In the genomic region with DNA sequence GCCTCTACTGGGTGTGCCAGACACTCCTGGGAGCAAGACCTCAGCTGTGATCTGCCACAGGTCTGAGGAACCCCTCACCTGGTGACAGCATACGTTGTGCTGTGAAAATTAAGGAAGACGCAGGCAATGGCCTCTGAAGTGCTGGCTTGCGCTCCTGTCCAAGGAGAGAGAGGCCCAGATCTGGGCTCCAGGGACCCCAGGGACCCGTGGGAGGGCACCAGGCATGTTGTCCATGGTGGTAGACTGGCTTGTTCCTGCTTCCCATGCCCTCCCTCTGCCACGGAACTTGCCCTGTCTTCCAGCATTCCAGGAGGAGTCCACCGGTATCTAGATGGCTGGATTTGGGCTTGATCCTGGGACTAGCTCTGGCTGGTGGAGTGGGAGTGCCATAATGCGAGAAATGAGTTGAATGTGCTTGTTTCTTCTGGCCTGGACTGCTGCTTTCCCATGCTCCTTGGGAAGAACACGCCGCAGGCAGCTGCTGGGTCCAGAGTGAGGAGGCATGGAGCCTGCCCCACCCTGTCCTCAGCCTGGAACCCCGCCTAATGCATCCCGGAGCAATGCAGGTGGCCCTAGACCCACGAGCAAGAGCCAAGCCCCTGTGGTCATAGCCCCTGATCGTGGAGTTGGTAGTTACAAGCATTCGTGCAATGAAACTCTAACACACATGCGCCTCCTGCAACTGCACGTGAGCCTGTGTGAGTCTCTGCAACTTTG, we compare ENCODE assay signal across 1 cellular context.
TF ChIP-seq lines count a peak whose summit lies in the region.

No MANE protein-coding gene starts in this region.

TF ChIP-seq in H1, 55 proteins besides CTCF, POLR2A, EP300 and RAD21 (continued from another document):
- TF ChIP-seq CEBPB (IDR thresholded peaks at IDR 0.05; ENCODE audit: low read depth, low read length): no peak
- no peak for TF ChIP-seq HDAC2 (IDR thresholded peaks at IDR 0.05; ENCODE audit: borderline replicate concordance in 1 of 2, low read depth in 2 of 2, low read length in 2 of 2)
- TF ChIP-seq HDAC6 (IDR thresholded peaks at IDR 0.05; ENCODE audit: low read depth, low read length): no peak
- no peak for TF ChIP-seq ZNF274 (IDR thresholded peaks at IDR 0.05; ENCODE audit: borderline replicate concordance, extremely low read depth, low read length)
- TF ChIP-seq JUND (IDR thresholded peaks at IDR 0.05; ENCODE audit: low read length): no peak
- no peak for TF ChIP-seq MAFK (IDR thresholded peaks at IDR 0.05; ENCODE audit: low read depth, low read length)
- no peak for TF ChIP-seq CTBP2 (IDR thresholded peaks at IDR 0.05; ENCODE audit: borderline replicate concordance, insufficient read depth, insufficient read length, low read length)
- TF ChIP-seq, protein P1, sequence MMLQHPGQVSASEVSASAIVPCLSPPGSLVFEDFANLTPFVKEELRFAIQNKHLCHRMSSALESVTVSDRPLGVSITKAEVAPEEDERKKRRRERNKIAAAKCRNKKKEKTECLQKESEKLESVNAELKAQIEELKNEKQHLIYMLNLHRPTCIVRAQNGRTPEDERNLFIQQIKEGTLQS (IDR thresholded peaks at IDR 0.05; ENCODE audit: insufficient read depth, low read depth, low read length): no peak
- TF ChIP-seq EGR1 (IDR thresholded peaks at IDR 0.05; ENCODE audit: borderline replicate concordance, low read depth, low read length): no peak
